In genomic region chr9:89635007-89635742, GRCh38 we compare ENCODE assay signal across 10 cellular contexts. TPM values are rescaled to one million over a fixed set of nuclear protein-coding genes. Genes with fewer than 3 reads are reported as not detected.
DNase-seq lines count a peak whose midpoint lies in the region; ATAC-seq and TF ChIP-seq lines count a peak whose summit lies in the region.
"Had no signal": no experiment of that assay in that cellular context is flagged by ENCODE, and none has a peak within 500 bp of the region (broad histone marks: within the 10 kb centered on the region; RNA-seq: fewer than 3 reads in every experiment).

No MANE protein-coding gene starts in this region.

- no peaks in the 10 kb centered on the region for H3K9me3 ChIP-seq in PC-3 (ENCODE audit: low read length)
- H3K9me3 ChIP-seq: A549 had no signal

- H3K27ac ChIP-seq in PC-3 (ENCODE audit: low read length), result no peak overlapping the region
- H3K27ac ChIP-seq: A549 had no signal

- BruUV-seq in PC-3 (replicated peaks; lab: Mats Ljungman, UMichigan), result no TSS peak

- ATAC-seq in PC-3, result peak; percentile 33; the same call in 1 of the 2 replicates
- ATAC-seq in GM21526 (IDR thresholded peaks at IDR 0.05; ENCODE audit: low FRiP score, unreplicated experiment), result no peak
- ATAC-seq: A549 had no signal

- no peaks in the 10 kb centered on the region for H3K36me3 ChIP-seq in PC-3 (ENCODE audit: low read depth, low read length)

- POLR2A ChIA-PET in PC-3 (lab: Charles Lee; ENCODE audit: unreplicated experiment), result no interaction called here

- intact Hi-C loops in PC-3 (cut with micrococcal nuclease), result no loop called here

- H3K36me3 Mint-ChIP-seq in type B pancreatic cell, result no peaks in the 10 kb centered on the region
- H3K36me3 Mint-ChIP-seq: memory B cell had no signal

- H2AFZ ChIP-seq in PC-3 (ENCODE audit: low read length), result no peak overlapping the region

- no peak for TF ChIP-seq CTCF in PC-3 (conservative IDR thresholded peaks at IDR 0.05; ENCODE audit: low read depth, low read length)
- no peak for TF ChIP-seq CTCF in fibroblast of mammary gland (conservative IDR thresholded peaks at IDR 0.05; ENCODE audit: control insufficient read depth, insufficient read depth, low read depth, low read length)
- no peak for TF ChIP-seq CTCF in type B pancreatic cell (conservative IDR thresholded peaks at IDR 0.05)

- no peaks in the 10 kb centered on the region for H3K79me2 ChIP-seq in PC-3 (ENCODE audit: low read length)

- H3K9me3 Mint-ChIP-seq in type B pancreatic cell, result no peaks in the 10 kb centered on the region
- H3K9me3 Mint-ChIP-seq: memory B cell had no signal

- peaks cover 6% of the 10 kb centered on the region for H3K4me1 Mint-ChIP-seq in type B pancreatic cell (ENCODE audit: unreplicated experiment)
- H3K4me1 Mint-ChIP-seq: memory B cell had no signal

- CTCF ChIA-PET in PC-3 (lab: Charles Lee), result no interaction called here

- 0 out of 2 replicates have a peak, but pooled peaks cover 4% of the 10 kb centered on the region for H3K4me1 ChIP-seq in PC-3 (ENCODE audit: insufficient read depth, low read length)
- H3K4me1 ChIP-seq: A549 had no signal

- no peak overlapping the region for H3K4me2 ChIP-seq in PC-3 (ENCODE audit: low read length)
- H3K4me2 ChIP-seq: A549 had no signal

- H3K27me3 Mint-ChIP-seq in type B pancreatic cell, result no peaks in the 10 kb centered on the region

- no peak overlapping the region for H3K9ac ChIP-seq in PC-3 (ENCODE audit: low read length)

- H3K9me2 ChIP-seq in PC-3 (replicated peaks; ENCODE audit: low read length), result no peaks in the 10 kb centered on the region

- H4K20me1 ChIP-seq in PC-3 (ENCODE audit: low read length), result no peaks in the 10 kb centered on the region

- no peak overlapping the region for H3K4me3 ChIP-seq in PC-3 (ENCODE audit: low read length)
- no peak overlapping the region for H3K4me3 ChIP-seq in fibroblast of mammary gland (ENCODE audit: control insufficient read depth, low read depth, low read length)
- H3K4me3 ChIP-seq: A549 had no signal

- no peak overlapping the region for H3K4me3 Mint-ChIP-seq in type B pancreatic cell
- H3K4me3 Mint-ChIP-seq: memory B cell had no signal

- H3F3A ChIP-seq in PC-3 (ENCODE audit: low read length, unreplicated experiment), result no peaks in the 10 kb centered on the region

- peak; percentile 3 for DNase-seq in NCI-H187 treated with DMSO at 0.1 percent for 48 hours (lab: John Stamatoyannopoulos, UW)
- no peak for DNase-seq in NCI-H187 (lab: John Stamatoyannopoulos, UW)
- DNase-seq in PC-3, result peak; percentile 53
- DNase-seq in fibroblast of mammary gland (ENCODE audit: low read depth), result peak; percentile 76
- peak; percentile 62 for DNase-seq in stromal cell of bone marrow (ENCODE audit: low read depth)
- no peak for DNase-seq in NCI-H2227 (lab: John Stamatoyannopoulos, UW; ENCODE audit: unreplicated experiment)
- DNase-seq in type B pancreatic cell (ENCODE audit: extremely low spot score, unreplicated experiment), result no peak

- H3K27me3 ChIP-seq in PC-3 (ENCODE audit: low read length), result peaks cover 10% of the 10 kb centered on the region; the same call in 1 of the 2 replicates

- no peak overlapping the region for H3K27ac Mint-ChIP-seq in type B pancreatic cell
- H3K27ac Mint-ChIP-seq: memory B cell had no signal

RNA-seq across cellular contexts. Expression of gene GADD45G, which starts 30.4 kb away (rescaled TPM):
- total RNA-seq in PC-3 (2014; rRNA removed), result 0.69 and 2.1 TPM in 2 replicates
- total RNA-seq in type B pancreatic cell (ENCODE audit: low replicate concordance), result 10.9 and 12.2 TPM in 2 replicates

Comparison
In these comparisons a context has a peak if more than half of its experiments do, and no peak if none do; other contexts are left out.
1. DNase-seq: peak in NCI-H187 treated with DMSO at 0.1 percent for 48 hours (single experiment), PC-3 (single experiment), fibroblast of mammary gland (single experiment) and stromal cell of bone marrow (single experiment); none in NCI-H187 (0 of 2), NCI-H2227 (single experiment) and type B pancreatic cell (single experiment).